ENCODE assay signal across 1 cellular context in genomic region chr3:89889386-89889785, GRCh38.
TF ChIP-seq lines count a peak whose summit lies in the region.

No MANE protein-coding gene starts in this region.

TF ChIP-seq in GM23338, 12 proteins besides CTCF, POLR2A, EP300 and RAD21 (continued from another document):
- TF ChIP-seq ZNF462 (CRISPR knock-in tag; IDR thresholded peaks at IDR 0.05) = peak; percentile 30; the same call in 1 of the 2 replicates
